In the genomic region with DNA sequence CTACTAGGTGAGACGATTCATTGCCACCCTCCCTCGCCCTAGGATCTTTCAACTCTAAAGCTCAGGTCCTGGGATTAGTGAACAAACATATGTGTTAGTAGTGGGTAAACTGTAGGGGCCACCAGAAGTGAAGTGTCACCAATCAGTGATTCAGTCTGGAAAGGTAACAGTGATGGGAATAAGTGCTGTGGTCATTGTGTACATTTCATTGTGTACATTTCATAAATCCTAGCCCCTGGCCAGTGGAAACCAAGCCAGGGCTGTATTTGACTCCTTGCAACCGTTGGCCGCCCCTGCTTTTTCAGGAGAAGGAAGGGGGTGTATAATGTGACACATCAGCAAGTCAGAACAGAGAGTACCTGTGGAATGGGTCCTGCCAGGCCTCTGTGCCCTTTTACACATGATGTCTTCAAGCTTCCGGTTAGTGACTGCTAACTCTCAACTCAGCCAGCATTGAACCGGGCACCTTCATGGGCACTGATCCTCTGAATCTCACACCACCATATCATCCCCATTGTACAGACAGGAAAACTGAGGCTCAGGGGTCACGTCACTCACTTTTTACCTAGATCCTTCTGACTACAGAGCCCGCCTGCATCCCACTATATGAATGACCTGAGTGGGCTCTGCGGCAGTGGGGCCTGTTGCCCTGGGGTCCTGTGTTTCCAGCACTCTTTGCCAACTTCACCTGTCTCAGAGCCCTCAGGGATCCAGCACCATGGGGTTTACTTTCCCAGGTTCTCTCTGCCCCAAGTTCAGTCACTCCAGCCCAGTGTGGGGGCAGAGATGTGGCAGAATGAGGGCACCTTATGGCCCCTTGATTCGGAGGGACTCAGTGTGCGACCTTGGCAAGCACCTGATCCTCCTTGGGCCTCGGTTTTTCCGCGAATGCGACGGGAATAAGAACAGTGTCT, we compare ENCODE assay signal across 18 cellular contexts.
"Had no signal": no experiment of that assay in that cellular context is flagged by ENCODE, and none has a peak within 500 bp of the region (broad histone marks: within the 10 kb centered on the region; RNA-seq: fewer than 3 reads in every experiment).

No MANE protein-coding gene starts in this region.

- FAIRE-seq: colon, kidney, TTC549 had no signal

- DNase-seq: activated CD4-positive, alpha-beta memory T cell treated with anti-CD3 and anti-CD28 coated beads for 36 hours; activated CD4-positive, alpha-beta T cell treated with anti-CD3 and anti-CD28 coated beads for 36 hours; activated naive CD4-positive, alpha-beta T cell treated with Interleukin-2 at 50 U/mL for 16 hours; activated naive CD8-positive, alpha-beta T cell treated with anti-CD3 and anti-CD28 coated beads, Interleukin-2, amount 10 ng/mL, durations not matched to agents 7 days and 5 days; activated T-cell treated with anti-CD3 and anti-CD28 coated beads, Interleukin-2, amount 50 U/mL, for 1 hour; central memory CD4-positive, alpha-beta T cell; erythroblast; gastrocnemius medialis; kidney; stimulated activated naive CD8-positive, alpha-beta T cell treated with anti-CD3 and anti-CD28 coated beads, Interleukin-15, Interleukin-2, amounts not matched to agents 100 U/mL and 50 U/mL, for 24 hours; trophoblast cell had no signal

- H3K4me3 Mint-ChIP-seq: activated CD4-positive, alpha-beta memory T cell treated with anti-CD3 and anti-CD28 coated beads for 36 hours; activated CD4-positive, alpha-beta T cell treated with anti-CD3 and anti-CD28 coated beads for 36 hours; activated naive CD8-positive, alpha-beta T cell treated with anti-CD3 and anti-CD28 coated beads, Interleukin-2, amount 10 ng/mL, durations not matched to agents 7 days and 5 days; activated T-helper 17 cell treated with anti-CD3 and anti-CD28 coated beads, Interleukin-2, amount 50 U/mL, for 72 hours; endodermal cell had no signal

- H3K4me1 Mint-ChIP-seq: activated CD4-positive, alpha-beta T cell treated with anti-CD3 and anti-CD28 coated beads for 36 hours; activated naive CD8-positive, alpha-beta T cell treated with anti-CD3 and anti-CD28 coated beads, Interleukin-2, amount 10 ng/mL, durations not matched to agents 7 days and 5 days; activated T-helper 17 cell treated with anti-CD3 and anti-CD28 coated beads, Interleukin-2, amount 50 U/mL, for 72 hours; endodermal cell had no signal

- H3K36me3 Mint-ChIP-seq: activated CD4-positive, alpha-beta memory T cell treated with anti-CD3 and anti-CD28 coated beads for 36 hours; activated naive CD8-positive, alpha-beta T cell treated with anti-CD3 and anti-CD28 coated beads, Interleukin-2, amount 10 ng/mL, durations not matched to agents 7 days and 5 days had no signal

- H3K27ac ChIP-seq: gastrocnemius medialis, left lung, psoas muscle, skin epidermis had no signal

- H3K9me3 Mint-ChIP-seq: activated naive CD8-positive, alpha-beta T cell treated with anti-CD3 and anti-CD28 coated beads, Interleukin-2, amount 10 ng/mL, durations not matched to agents 7 days and 5 days; activated T-helper 17 cell treated with anti-CD3 and anti-CD28 coated beads, Interleukin-2, amount 50 U/mL, for 72 hours had no signal

- H3K27ac Mint-ChIP-seq: activated CD4-positive, alpha-beta memory T cell treated with anti-CD3 and anti-CD28 coated beads for 36 hours; activated CD4-positive, alpha-beta T cell treated with anti-CD3 and anti-CD28 coated beads for 36 hours; activated naive CD8-positive, alpha-beta T cell treated with anti-CD3 and anti-CD28 coated beads, Interleukin-2, amount 10 ng/mL, durations not matched to agents 7 days and 5 days; activated T-helper 17 cell treated with anti-CD3 and anti-CD28 coated beads, Interleukin-2, amount 50 U/mL, for 72 hours; endodermal cell had no signal

- H3K4me3 ChIP-seq: gastrocnemius medialis, left lung, psoas muscle, skin epidermis had no signal

- H3K27me3 ChIP-seq: gastrocnemius medialis, left lung had no signal

- H3K27me3 Mint-ChIP-seq: activated naive CD8-positive, alpha-beta T cell treated with anti-CD3 and anti-CD28 coated beads, Interleukin-2, amount 10 ng/mL, durations not matched to agents 7 days and 5 days; activated T-helper 17 cell treated with anti-CD3 and anti-CD28 coated beads, Interleukin-2, amount 50 U/mL, for 72 hours had no signal

- H3K36me3 ChIP-seq: gastrocnemius medialis, left lung had no signal

- H3K9me3 ChIP-seq: gastrocnemius medialis, psoas muscle had no signal

- ATAC-seq: activated CD4-positive, alpha-beta T cell treated with anti-CD3 and anti-CD28 coated beads for 36 hours; activated T-helper 17 cell treated with anti-CD3 and anti-CD28 coated beads, Interleukin-2, amount 50 U/mL, for 72 hours; gastrocnemius medialis; stimulated activated naive CD8-positive, alpha-beta T cell treated with anti-CD3 and anti-CD28 coated beads, Interleukin-15, Interleukin-2, amounts not matched to agents 100 U/mL and 50 U/mL, for 24 hours had no signal
